8 cellular contexts compared by ENCODE assay signal in genomic region chr1:40399984-40400704, GRCh38. TPM values are rescaled to one million over a fixed set of nuclear protein-coding genes. Genes with fewer than 3 reads are reported as not detected.
DNase-seq lines count a peak whose midpoint lies in the region; ATAC-seq, FAIRE-seq and TF ChIP-seq lines count a peak whose summit lies in the region.

No MANE protein-coding gene starts in this region.

- H3K27me3 ChIP-seq in left lung (no peaks in the 10 kb centered on the region), lower lobe of right lung (ENCODE audit: low read depth) (no peaks in the 10 kb centered on the region)

- FAIRE-seq in frontal cortex (lab: Jason Lieb, UNC), result no peak

- H3K4me3 ChIP-seq in GM12864 (ENCODE audit: low read depth, low read length) (peak overlapping the region; percentile 44; the same call in 1 of the 2 replicates), left lung (no peak overlapping the region), lower lobe of right lung (no peak overlapping the region)

- H3K4me1 ChIP-seq in left lung (peaks cover under 1 to 95% of the 10 kb centered on the region in 2 donors), lower lobe of right lung (peaks cover 64% of the 10 kb centered on the region)

- peak; percentile 82 for DNase-seq in GM12864 (ENCODE audit: low read depth)
- peak; percentile 35 for DNase-seq in NAMALWA (ENCODE audit: low spot score)
- no peak for DNase-seq in left colon
- no peak for DNase-seq in left lung
- DNase-seq in frontal cortex (ENCODE audit: low spot score in 2 of 2), result no peak
- no peak for DNase-seq in lower lobe of right lung
- DNase-seq in activated CD4-positive, CD25-positive, alpha-beta regulatory T cell (lab: John Stamatoyannopoulos, UW), result no peak

- ATAC-seq in GM21390 (IDR thresholded peaks at IDR 0.05; ENCODE audit: unreplicated experiment), result peak; percentile 64
- peak; percentile 49 for ATAC-seq in left colon
- ATAC-seq in left lung, result no peak
- no peak for ATAC-seq in lower lobe of right lung

- TF ChIP-seq CTCF in GM12864 (IDR thresholded peaks at IDR 0.05; ENCODE audit: low read depth, low read length, missing control alignments), result no peak
- no peak for TF ChIP-seq CTCF in left lung (IDR thresholded peaks at IDR 0.05)
- TF ChIP-seq CTCF in lower lobe of right lung (IDR thresholded peaks at IDR 0.05), result no peak

- H3K27ac ChIP-seq in left lung (peak overlapping the region in 1 of 2 donors; percentile 95), lower lobe of right lung (no peak overlapping the region)

- intact Hi-C loops in left colon (cut with DNase I, micrococcal nuclease) (loop anchor here in 1 of 2 donors (10.0 kb wide), 2 partner anchors 55 to 255 kb away; no protein-coding TSS in a partner anchor), left lung (cut with DNase I) (loop anchor here in 1 of 2 donors (10.0 kb wide), 1 partner anchor 245 kb away; no protein-coding TSS in a partner anchor), lower lobe of right lung (cut with DNase I) (no loop called here)

- H3K9me3 ChIP-seq in left lung, result no peaks in the 10 kb centered on the region
- no peaks in the 10 kb centered on the region for H3K9me3 ChIP-seq in lower lobe of right lung

- H3K36me3 ChIP-seq in left lung (no peaks in the 10 kb centered on the region), lower lobe of right lung (no peaks in the 10 kb centered on the region)

RNA-seq across cellular contexts. Expression of gene SMAP2, which starts 26.6 kb away (rescaled TPM):
- total RNA-seq in left colon (10 to 100 TPM; 23.9 to 27.2 TPM), left lung (10 to 100 TPM; 39.8 to 77.3 TPM), frontal cortex (28.1 TPM), lower lobe of right lung (72.8 TPM)

RNA-seq across cellular contexts. Expression of gene ZFP69B, which starts 50.1 kb away (rescaled TPM):
- 1 to 10 TPM in 1 of 2 donors, under 1 TPM in 1; 0.98 to 1.5 TPM for total RNA-seq in left colon
- total RNA-seq in left lung, result 1 to 10 TPM; 2.3 to 2.5 TPM
- total RNA-seq in frontal cortex, result 11.8 TPM
- 1.3 TPM for total RNA-seq in lower lobe of right lung

Comparison
In these comparisons a context has a peak if more than half of its experiments do, and no peak if none do; other contexts are left out.
1. DNase-seq: peak in GM12864 (single experiment) and NAMALWA (single experiment); none in left colon (0 of 2), left lung (0 of 2), frontal cortex (0 of 2), lower lobe of right lung (single experiment) and activated CD4-positive, CD25-positive, alpha-beta regulatory T cell (0 of 4).
2. ATAC-seq: peak in GM21390 (single experiment) and left colon (single experiment); none in left lung (single experiment) and lower lobe of right lung (0 of 2).